ENCODE assay signal across 13 cellular contexts in the genomic region with DNA sequence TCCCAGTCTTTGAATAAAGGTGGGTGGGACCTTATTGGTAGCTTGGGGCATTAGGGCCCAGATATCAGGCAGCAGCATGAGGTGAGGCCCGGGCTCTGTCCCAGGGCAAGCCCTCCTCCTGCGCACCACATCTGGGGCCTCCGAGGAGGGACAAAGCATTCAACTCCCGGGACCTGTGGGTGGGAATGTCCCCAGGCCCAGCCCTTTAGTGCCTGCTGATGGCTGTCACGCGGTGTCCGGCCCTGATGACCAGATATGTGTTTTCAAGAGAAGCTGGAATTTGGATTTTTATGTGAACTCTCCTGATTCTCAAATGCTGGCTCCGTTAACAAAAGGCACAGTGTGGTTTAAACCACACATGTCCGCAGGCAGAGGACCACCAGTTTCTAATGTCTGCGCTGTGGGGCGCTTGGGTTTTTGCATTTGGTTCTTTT. TPM values are rescaled to one million over a fixed set of nuclear protein-coding genes. Genes with fewer than 3 reads are reported as not detected.
DNase-seq lines count a peak whose midpoint lies in the region; ATAC-seq, FAIRE-seq and TF ChIP-seq lines count a peak whose summit lies in the region.
"Had no signal": no experiment of that assay in that cellular context is flagged by ENCODE, and none has a peak within 500 bp of the region (broad histone marks: within the 10 kb centered on the region; RNA-seq: fewer than 3 reads in every experiment).

No MANE protein-coding gene starts in this region.

- DNase-seq in H7: peak; percentile 74
- DNase-seq in GM12878 (ENCODE audit: low read depth, low spot score): no peak
- DNase-seq in left kidney (ENCODE audit: low read depth, low spot score): peak; percentile 46
- no peak for DNase-seq in left lobe of liver (ENCODE audit: low spot score)
- no peak for DNase-seq in posterior cingulate gyrus
- no peak for DNase-seq in activated naive CD4-positive, alpha-beta T cell treated with Interleukin-2 at 50 U/mL for 16 hours
- no peak for DNase-seq in amygdala (lab: John Stamatoyannopoulos, UW)
- DNase-seq: activated B cell treated with CpG ODN at 0.5 μM for 24 hours; activated naive CD4-positive, alpha-beta T cell treated with anti-CD3 and anti-CD28 coated beads, Interleukin-2, amount 50 U/mL, for 16 hours; DND-41; mesendoderm; NCI-H2029 had no signal

- H3K27ac ChIP-seq in GM12878 (ENCODE audit: control insufficient read depth, insufficient read depth): no peak overlapping the region
- H3K27ac ChIP-seq in stomach smooth muscle (ENCODE audit: low read length): peak overlapping the region; percentile 70

- H3K9me3 ChIP-seq in GM12878 (replicated peaks; ENCODE audit: control insufficient read depth, insufficient read depth, low read length) (no peaks in the 10 kb centered on the region), stomach smooth muscle (ENCODE audit: control insufficient read depth in 2 of 2, low read length in 2 of 2) (no peaks in the 10 kb centered on the region)

- TF ChIP-seq EP300 in GM12878 (IDR thresholded peaks at IDR 0.05; ENCODE audit: borderline replicate concordance in 1 of 2, control insufficient read depth in 1 of 2, low read depth in 2 of 2, low read length in 2 of 2): no peak

- peaks cover 23% of the 10 kb centered on the region for H3K79me2 ChIP-seq in GM12878 (ENCODE audit: control insufficient read depth, insufficient read depth, low read length)

- intact Hi-C loops in GM12878 (cut with micrococcal nuclease; ENCODE audit: unreplicated experiment) (no loop called here), posterior cingulate gyrus (cut with DNase I) (no loop called here)

- no peak for FAIRE-seq in GM12878 (lab: Jason Lieb, UNC)

- TF ChIP-seq POLR2A in GM12878 (IDR thresholded peaks at IDR 0.05; ENCODE audit: low read depth, low read length): no peak

- H3K4me3 ChIP-seq in H7 (ENCODE audit: insufficient read depth, low read depth, low read length): no peak overlapping the region; the same call in 1 of the 2 replicates
- H3K4me3 ChIP-seq in GM12878: no peak overlapping the region
- peak overlapping the region in 1 of 2 donors; percentile 44 for H3K4me3 ChIP-seq in stomach smooth muscle (ENCODE audit: low read length in 2 of 2)

- CTCF ChIA-PET in GM12878 (lab: Yijun Ruan, JAX): no interaction called here

- no peaks in the 10 kb centered on the region; the same call in 1 of the 2 replicates for H4K20me1 ChIP-seq in GM12878 (ENCODE audit: control insufficient read depth, insufficient read depth)

- peak overlapping the region; percentile 81 for H3K4me2 ChIP-seq in GM12878 (ENCODE audit: control insufficient read depth, insufficient read depth)

- RAD21 ChIA-PET in GM12878 (lab: Charles Lee; ENCODE audit: unreplicated experiment): interaction anchor here (0.6 to 1.5 kb wide), 3 partner anchors 29 to 99 kb away, joined by 3 to 6 read pairs (median 3); no protein-coding TSS in a partner anchor

- no peak overlapping the region for H2AFZ ChIP-seq in GM12878 (ENCODE audit: control insufficient read depth, low read depth, low read length)

- TF ChIP-seq RAD21 in GM12878 (IDR thresholded peaks at IDR 0.05; ENCODE audit: insufficient read depth, low read depth, low read length): no peak

- H3K27me3 ChIP-seq in H7 (ENCODE audit: control insufficient read depth, insufficient read depth, low read length) (peaks cover 59% of the 10 kb centered on the region; the same call in 1 of the 2 replicates), GM12878 (replicated peaks in 1 of 2; ENCODE audit: control insufficient read depth in 2 of 2, insufficient read depth in 2 of 2, low read length in 1 of 2) (no peaks in the 10 kb centered on the region), stomach smooth muscle (ENCODE audit: control insufficient read depth in 1 of 2, insufficient read depth in 2 of 2, low read length in 2 of 2) (no peaks in the 10 kb centered on the region)

- SMC1A ChIA-PET in GM12878 (lab: Charles Lee; ENCODE audit: uncharacterized antibody, unreplicated experiment): interaction anchor here (1.2 kb wide), 1 partner anchor 22 kb away, joined by 3 read pairs; no protein-coding TSS in a partner anchor

- WGBS in GM12878 (ENCODE audit: insufficient coverage, insufficient replicate concordance, low lambda C conversion rate, missing lambda C conversion rate): 94% methylated on average over 11 of the region's 11 CpGs

- in situ Hi-C loops in GM12878 (cut with MboI): no loop called here

- H3K36me3 ChIP-seq in H7 (replicated peaks; ENCODE audit: control insufficient read depth, insufficient read depth, low read length) (no peaks in the 10 kb centered on the region), GM12878 (ENCODE audit: control insufficient read depth in 2 of 2, insufficient read depth in 2 of 2, low read length in 1 of 2) (peaks cover 0 to 3% of the 10 kb centered on the region in 2 experiments; a peak in 3 of 4 replicates), stomach smooth muscle (ENCODE audit: control insufficient read depth in 2 of 2, insufficient read depth in 2 of 2, low read length in 2 of 2) (no peaks in the 10 kb centered on the region)

- no peak for TF ChIP-seq CTCF in GM12878 (IDR thresholded peaks at IDR 0.05 in 2 of 3, conservative IDR thresholded peaks at IDR 0.05 in 1 of 3; ENCODE audit: control insufficient read depth in 2 of 3, extremely low read depth in 1 of 3, insufficient read depth in 1 of 3, low read depth in 3 of 3, low read length in 3 of 3)

- POLR2A ChIA-PET in GM12878 (lab: Charles Lee): interaction anchor here (0.8 to 1.0 kb wide), 2 partner anchors 13 to 14 kb away, joined by 3 to 4 read pairs; no protein-coding TSS in a partner anchor

- ATAC-seq in GM12878: no peak
- ATAC-seq in left lobe of liver: no peak

- H3K4me1 ChIP-seq in GM12878 (ENCODE audit: control insufficient read depth, insufficient read depth, low read length) (peaks cover 30% of the 10 kb centered on the region), stomach smooth muscle (ENCODE audit: control insufficient read depth, insufficient read depth, low read length) (peaks cover 49% of the 10 kb centered on the region)

- BruUV-seq in GM12878 (replicated peaks; lab: Mats Ljungman, UMichigan): no TSS peak

- H3K9ac ChIP-seq in GM12878 (ENCODE audit: control insufficient read depth, insufficient read depth, low read length) (no peak overlapping the region), stomach smooth muscle (ENCODE audit: low read length in 2 of 2) (peak overlapping the region in 1 of 2 donors; percentile 29)

TF ChIP-seq in GM12878, 131 proteins besides CTCF, POLR2A, EP300 and RAD21:
- no peak for TF ChIP-seq MEF2B (IDR thresholded peaks at IDR 0.05; ENCODE audit: partially characterized antibody, poor library complexity, severe bottlenecking)
- no peak for TF ChIP-seq YBX1 (IDR thresholded peaks at IDR 0.05)
- no peak for TF ChIP-seq MTA2 (IDR thresholded peaks at IDR 0.05; ENCODE audit: low read depth)
- no peak for TF ChIP-seq BHLHE40 (IDR thresholded peaks at IDR 0.05; ENCODE audit: borderline replicate concordance in 1 of 2, low read depth in 2 of 2, low read length in 1 of 2)

RNA-seq across cellular contexts. Expression of a gene that starts 30.5 kb away (rescaled TPM):
- 11.3 and 13.7 TPM in 2 replicates for total RNA-seq in H7 (2014; rRNA removed; shearing (Covaris generic))
- total RNA-seq in GM12878 (2013; cell fraction: nucleolus; rRNA removed): 66.1 and 73.4 TPM in 2 replicates
- total RNA-seq in GM12878 (2014; rRNA removed): 7.2 and 7.4 TPM in 2 replicates
- total RNA-seq in GM12878 (2014; rRNA removed; fragmentation: Illumina TruSeq; extraction: Trizol): 7.9 and 8.7 TPM in 2 replicates
- total RNA-seq in GM12878 (2021): 35.4 and 37.7 TPM in 2 replicates
- 3.1 TPM for polyA plus RNA-seq in GM12878 (2011; ENCODE audit: low read depth)
- polyA plus RNA-seq in GM12878 (2011; rRNA removed): 4.0 and 5.4 TPM in 2 replicates
- 5.7 and 7.6 TPM in 2 replicates for polyA plus RNA-seq in GM12878 (2011; cell fraction: cytosol; rRNA removed)
- 20.2 and 25.6 TPM in 2 replicates for polyA plus RNA-seq in GM12878 (2011; cell fraction: nucleus; rRNA removed)
- 8.0 and 8.1 TPM in 2 replicates for polyA plus RNA-seq in GM12878 (2012)
- 2.5 and 5.9 TPM in 2 replicates for polyA plus RNA-seq in GM12878 (2014; fragmentation: Illumina TruSeq; extraction: Trizol)
- under 1 TPM; 0.66 to 0.74 TPM for polyA plus RNA-seq in GM12878 (2014; fragmentation: Nextera tagmentation; extraction: Ambion mirVana)
- polyA plus RNA-seq in GM12878 (2014; rRNA removed): 19.2 and 25.5 TPM in 2 replicates
- polyA plus RNA-seq in GM12878 (2016; fragmentation: Nextera tagmentation; extraction: Ambion mirVana): 1 to 10 TPM; 3.1 to 6.0 TPM
- polyA minus RNA-seq in GM12878 (2011; rRNA and poly(A)+ RNA removed): 8.1 and 11.7 TPM in 2 replicates
- 8.3 and 9.1 TPM in 2 replicates for polyA minus RNA-seq in GM12878 (2011; cell fraction: cytosol; rRNA and poly(A)+ RNA removed)
- polyA minus RNA-seq in GM12878 (2011; cell fraction: nucleus; rRNA and poly(A)+ RNA removed): 10.0 and 21.0 TPM in 2 replicates
- total RNA-seq in left lobe of liver: 7.8 TPM

Comparison
In these comparisons a context has a peak if more than half of its experiments do, and no peak if none do; other contexts are left out.
1. DNase-seq: peak in H7 (single experiment) and left kidney (single experiment); none in GM12878 (single experiment), left lobe of liver (single experiment), posterior cingulate gyrus (0 of 10), activated naive CD4-positive, alpha-beta T cell treated with Interleukin-2 at 50 U/mL for 16 hours (single experiment) and amygdala (0 of 56).